In the genomic region with DNA sequence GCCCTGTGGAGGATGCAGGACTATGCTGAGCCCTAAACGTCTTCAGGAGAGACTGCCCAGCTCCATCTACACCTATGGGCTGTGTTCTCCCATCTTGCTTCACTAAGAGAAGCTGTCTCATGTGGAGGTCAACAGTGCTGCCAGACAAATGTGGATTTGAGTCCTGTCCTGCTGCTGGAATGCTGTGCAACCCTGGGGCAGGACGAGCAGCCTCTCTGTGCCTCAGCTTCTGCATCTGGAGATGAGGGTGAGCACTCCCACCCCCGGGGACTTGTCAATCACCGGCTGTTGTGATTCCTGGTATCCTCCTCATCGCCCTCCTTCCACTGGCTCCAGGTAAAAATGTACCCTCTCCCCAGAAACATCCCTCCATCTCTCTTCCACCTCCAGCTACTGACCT, we compare ENCODE assay signal across 1 cellular context.
TF ChIP-seq lines count a peak whose summit lies in the region.

No MANE protein-coding gene starts in this region.

TF ChIP-seq in K562, 482 proteins besides CTCF, POLR2A, EP300 and RAD21:
- TF ChIP-seq SMARCE1 (IDR thresholded peaks at IDR 0.05) (no peak), DPF2 (IDR thresholded peaks at IDR 0.05) (no peak), ZNF140 (CRISPR knock-in tag; IDR thresholded peaks at IDR 0.05) (no peak), EZH2 (IDR thresholded peaks at IDR 0.05; ENCODE audit: borderline replicate concordance, low read depth, low read length) (no peak), NFE2L1 (tag; IDR thresholded peaks at IDR 0.05; ENCODE audit: borderline replicate concordance, low read depth) (no peak), FOXJ3 (CRISPR knock-in tag; IDR thresholded peaks at IDR 0.05) (no peak), FUS (optimal IDR thresholded peaks at IDR 0.05; ENCODE audit: low read depth, low read length) (no peak), ZNF121 (CRISPR knock-in tag; conservative IDR thresholded peaks at IDR 0.05) (no peak), ZNF263 (CRISPR knock-in tag; IDR thresholded peaks at IDR 0.05; ENCODE audit: borderline replicate concordance) (no peak), TOE1 (IDR thresholded peaks at IDR 0.05; ENCODE audit: borderline replicate concordance) (no peak), TOE1 (CRISPR knock-in tag; IDR thresholded peaks at IDR 0.05; ENCODE audit: borderline replicate concordance, low read depth) (no peak), EHMT2 (IDR thresholded peaks at IDR 0.05) (no peak), ZFP36 (IDR thresholded peaks at IDR 0.05; ENCODE audit: low read depth, low read length, partially characterized antibody) (peak; percentile 69), RBM25 (IDR thresholded peaks at IDR 0.05; ENCODE audit: low read depth, low read length, severe bottlenecking) (peak; percentile 20), ASH1L (IDR thresholded peaks at IDR 0.05; ENCODE audit: borderline replicate concordance, low read depth, partially characterized antibody) (no peak), ZNF41 (CRISPR knock-in tag; conservative IDR thresholded peaks at IDR 0.05) (no peak), MTF1 (CRISPR knock-in tag; IDR thresholded peaks at IDR 0.05; ENCODE audit: borderline replicate concordance) (no peak), ZNF57 (CRISPR knock-in tag; IDR thresholded peaks at IDR 0.05) (no peak), DNMT1 (IDR thresholded peaks at IDR 0.05) (no peak), BCOR (IDR thresholded peaks at IDR 0.05) (peak; percentile 66), SMARCA5 (IDR thresholded peaks at IDR 0.05) (no peak)
- TF ChIP-seq, protein P1, sequence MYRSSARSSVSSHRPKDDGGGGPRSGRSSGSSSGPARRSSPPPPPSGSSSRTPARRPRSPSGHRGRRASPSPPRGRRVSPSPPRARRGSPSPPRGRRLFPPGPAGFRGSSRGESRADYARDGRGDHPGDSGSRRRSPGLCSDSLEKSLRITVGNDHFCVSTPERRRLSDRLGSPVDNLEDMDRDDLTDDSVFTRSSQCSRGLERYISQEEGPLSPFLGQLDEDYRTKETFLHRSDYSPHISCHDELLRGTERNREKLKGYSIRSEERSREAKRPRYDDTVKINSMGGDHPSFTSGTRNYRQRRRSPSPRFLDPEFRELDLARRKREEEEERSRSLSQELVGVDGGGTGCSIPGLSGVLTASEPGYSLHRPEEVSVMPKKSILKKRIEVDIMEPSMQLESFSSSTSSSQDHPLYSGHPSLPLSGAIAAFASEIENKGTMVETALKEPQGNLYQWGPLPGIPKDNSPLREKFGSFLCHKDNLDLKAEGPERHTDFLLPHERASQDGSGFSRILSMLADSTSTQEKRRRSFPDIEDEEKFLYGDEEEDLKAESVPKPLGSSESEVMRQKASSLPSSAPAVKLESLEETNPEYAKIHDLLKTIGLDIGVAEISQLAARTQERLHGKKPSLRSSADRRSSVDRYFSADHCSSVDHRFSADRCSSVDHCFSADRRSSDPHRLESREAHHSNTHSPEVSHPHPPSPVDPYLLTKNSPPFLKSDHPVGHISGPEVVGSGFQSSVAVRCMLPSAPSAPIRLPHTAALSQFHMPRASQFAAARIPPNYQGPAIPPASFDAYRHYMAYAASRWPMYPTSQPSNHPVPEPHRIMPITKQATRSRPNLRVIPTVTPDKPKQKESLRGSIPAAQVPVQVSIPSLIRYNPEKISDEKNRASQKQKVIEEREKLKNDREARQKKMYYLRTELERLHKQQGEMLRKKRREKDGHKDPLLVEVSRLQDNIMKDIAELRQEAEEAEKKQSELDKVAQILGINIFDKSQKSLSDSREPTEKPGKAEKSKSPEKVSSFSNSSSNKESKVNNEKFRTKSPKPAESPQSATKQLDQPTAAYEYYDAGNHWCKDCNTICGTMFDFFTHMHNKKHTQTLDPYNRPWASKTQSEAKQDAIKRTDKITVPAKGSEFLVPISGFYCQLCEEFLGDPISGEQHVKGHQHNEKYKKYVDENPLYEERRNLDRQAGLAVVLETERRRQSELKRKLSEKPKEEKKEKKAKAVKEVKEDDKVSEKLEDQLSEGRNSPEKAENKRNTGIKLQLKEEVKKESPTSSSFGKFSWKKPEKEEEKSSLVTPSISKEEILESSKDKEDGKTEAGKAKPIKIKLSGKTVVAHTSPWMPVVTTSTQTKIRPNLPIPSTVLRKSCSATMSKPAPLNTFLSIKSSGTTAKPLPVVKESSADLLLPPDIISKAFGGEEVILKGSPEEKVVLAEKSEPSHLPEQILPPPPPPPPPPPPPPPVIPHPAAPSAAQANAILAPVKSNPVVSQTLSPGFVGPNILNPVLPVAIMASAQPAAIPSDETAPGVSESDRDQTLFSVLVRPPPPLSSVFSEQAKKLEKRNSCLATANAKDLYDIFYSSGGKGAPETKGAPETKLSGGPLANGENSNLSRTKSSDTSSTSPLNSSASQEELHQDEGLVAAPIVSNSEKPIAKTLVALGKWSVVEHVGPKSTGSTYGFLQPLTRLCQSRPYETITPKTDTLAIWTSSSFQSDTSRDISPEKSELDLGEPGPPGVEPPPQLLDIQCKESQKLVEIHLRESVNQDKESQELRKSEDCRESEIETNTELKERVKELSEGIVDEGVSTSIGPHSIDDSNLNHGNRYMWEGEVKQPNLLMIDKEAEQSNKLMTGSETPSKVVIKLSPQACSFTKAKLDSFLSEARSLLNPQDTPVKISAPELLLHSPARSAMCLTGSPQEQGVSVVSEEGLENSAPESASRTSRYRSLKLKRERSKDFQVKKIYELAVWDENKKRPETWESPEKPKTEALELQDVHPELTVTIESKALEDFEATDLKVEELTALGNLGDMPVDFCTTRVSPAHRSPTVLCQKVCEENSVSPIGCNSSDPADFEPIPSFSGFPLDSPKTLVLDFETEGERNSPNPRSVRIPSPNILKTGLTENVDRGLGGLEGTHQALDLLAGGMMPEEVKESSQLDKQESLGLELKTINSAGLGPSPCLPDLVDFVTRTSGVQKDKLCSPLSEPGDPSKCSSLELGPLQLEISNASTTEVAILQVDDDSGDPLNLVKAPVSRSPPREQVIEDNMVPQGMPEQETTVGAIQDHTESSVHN (IDR thresholded peaks at IDR 0.05; ENCODE audit: borderline replicate concordance in 1 of 2, low read depth in 1 of 2): no peak
- TF ChIP-seq, protein P2, sequence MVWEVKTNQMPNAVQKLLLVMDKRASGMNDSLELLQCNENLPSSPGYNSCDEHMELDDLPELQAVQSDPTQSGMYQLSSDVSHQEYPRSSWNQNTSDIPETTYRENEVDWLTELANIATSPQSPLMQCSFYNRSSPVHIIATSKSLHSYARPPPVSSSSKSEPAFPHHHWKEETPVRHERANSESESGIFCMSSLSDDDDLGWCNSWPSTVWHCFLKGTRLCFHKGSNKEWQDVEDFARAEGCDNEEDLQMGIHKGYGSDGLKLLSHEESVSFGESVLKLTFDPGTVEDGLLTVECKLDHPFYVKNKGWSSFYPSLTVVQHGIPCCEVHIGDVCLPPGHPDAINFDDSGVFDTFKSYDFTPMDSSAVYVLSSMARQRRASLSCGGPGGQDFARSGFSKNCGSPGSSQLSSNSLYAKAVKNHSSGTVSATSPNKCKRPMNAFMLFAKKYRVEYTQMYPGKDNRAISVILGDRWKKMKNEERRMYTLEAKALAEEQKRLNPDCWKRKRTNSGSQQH (CRISPR knock-in tag; IDR thresholded peaks at IDR 0.05): no peak
- TF ChIP-seq, protein P3, sequence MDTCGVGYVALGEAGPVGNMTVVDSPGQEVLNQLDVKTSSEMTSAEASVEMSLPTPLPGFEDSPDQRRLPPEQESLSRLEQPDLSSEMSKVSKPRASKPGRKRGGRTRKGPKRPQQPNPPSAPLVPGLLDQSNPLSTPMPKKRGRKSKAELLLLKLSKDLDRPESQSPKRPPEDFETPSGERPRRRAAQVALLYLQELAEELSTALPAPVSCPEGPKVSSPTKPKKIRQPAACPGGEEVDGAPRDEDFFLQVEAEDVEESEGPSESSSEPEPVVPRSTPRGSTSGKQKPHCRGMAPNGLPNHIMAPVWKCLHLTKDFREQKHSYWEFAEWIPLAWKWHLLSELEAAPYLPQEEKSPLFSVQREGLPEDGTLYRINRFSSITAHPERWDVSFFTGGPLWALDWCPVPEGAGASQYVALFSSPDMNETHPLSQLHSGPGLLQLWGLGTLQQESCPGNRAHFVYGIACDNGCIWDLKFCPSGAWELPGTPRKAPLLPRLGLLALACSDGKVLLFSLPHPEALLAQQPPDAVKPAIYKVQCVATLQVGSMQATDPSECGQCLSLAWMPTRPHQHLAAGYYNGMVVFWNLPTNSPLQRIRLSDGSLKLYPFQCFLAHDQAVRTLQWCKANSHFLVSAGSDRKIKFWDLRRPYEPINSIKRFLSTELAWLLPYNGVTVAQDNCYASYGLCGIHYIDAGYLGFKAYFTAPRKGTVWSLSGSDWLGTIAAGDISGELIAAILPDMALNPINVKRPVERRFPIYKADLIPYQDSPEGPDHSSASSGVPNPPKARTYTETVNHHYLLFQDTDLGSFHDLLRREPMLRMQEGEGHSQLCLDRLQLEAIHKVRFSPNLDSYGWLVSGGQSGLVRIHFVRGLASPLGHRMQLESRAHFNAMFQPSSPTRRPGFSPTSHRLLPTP (IDR thresholded peaks at IDR 0.05; ENCODE audit: borderline replicate concordance, extremely low read depth, insufficient read length): no peak
